ENCODE assay signal across 16 cellular contexts in the genomic region with DNA sequence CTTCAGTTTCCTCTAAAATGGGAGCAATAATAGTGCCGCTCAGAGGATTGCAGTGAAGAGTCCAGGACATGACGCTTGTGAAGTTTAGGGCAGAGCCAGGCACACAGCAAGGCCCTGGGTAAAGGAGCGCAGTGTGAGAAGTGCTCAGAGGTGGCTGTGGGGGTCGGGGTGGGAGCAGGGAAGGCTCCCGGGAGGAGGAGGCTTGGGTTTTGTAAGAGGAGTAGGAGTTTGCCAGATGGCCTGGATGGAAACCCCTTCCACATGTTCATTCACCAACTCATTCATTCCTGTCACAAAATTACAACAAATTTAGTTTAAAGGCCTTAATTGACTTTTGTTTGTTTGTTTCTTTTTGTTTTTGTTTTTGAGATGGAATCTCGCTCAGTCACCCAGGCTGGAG. TPM values are rescaled to one million over a fixed set of nuclear protein-coding genes. Genes with fewer than 3 reads are reported as not detected.
DNase-seq lines count a peak whose midpoint lies in the region; ATAC-seq and TF ChIP-seq lines count a peak whose summit lies in the region.
"Had no signal": no experiment of that assay in that cellular context is flagged by ENCODE, and none has a peak within 500 bp of the region (broad histone marks: within the 10 kb centered on the region; RNA-seq: fewer than 3 reads in every experiment).

No MANE protein-coding gene starts in this region.

- H3K4me2 ChIP-seq in PC-3 (ENCODE audit: low read length): peak overlapping the region; percentile 71

- WGBS in prostate gland: 89% methylated on average over 6 of the region's 6 CpGs

- no peak overlapping the region for H3K9ac ChIP-seq in PC-3 (ENCODE audit: low read length)
- H3K9ac ChIP-seq in iPS-15b (ENCODE audit: low read depth, low read length): no peak overlapping the region

- TF ChIP-seq POLR2A in prostate gland (IDR thresholded peaks at IDR 0.05) (no peak), vagina (IDR thresholded peaks at IDR 0.05) (no peak)

- intact Hi-C loops in PC-3 (cut with micrococcal nuclease): loop anchor here (5.0 to 10.0 kb wide), 2 partner anchors 211 to 538 kb away; no protein-coding TSS in a partner anchor
- intact Hi-C loops in prostate gland (cut with DNase I): no loop called here
- intact Hi-C loops in vagina (cut with DNase I): no loop called here

- CTCF ChIA-PET in PC-3 (lab: Charles Lee): no interaction called here

- H2AFZ ChIP-seq in PC-3 (ENCODE audit: low read length): peak overlapping the region; percentile 86

- H3K9me3 ChIP-seq in PC-3 (ENCODE audit: low read length): no peaks in the 10 kb centered on the region
- H3K9me3 ChIP-seq in iPS-15b (ENCODE audit: control insufficient read depth, insufficient read depth, low read length): no peaks in the 10 kb centered on the region
- no peaks in the 10 kb centered on the region for H3K9me3 ChIP-seq in prostate gland
- no peaks in the 10 kb centered on the region for H3K9me3 ChIP-seq in vagina
- H3K9me3 ChIP-seq: adrenal gland, stomach, tibial artery had no signal

- H3K27me3 ChIP-seq in H7 (ENCODE audit: control insufficient read depth, insufficient read depth, low read length): no peaks in the 10 kb centered on the region; the same call in 1 of the 2 replicates
- H3K27me3 ChIP-seq in PC-3 (ENCODE audit: low read length): no peaks in the 10 kb centered on the region
- H3K27me3 ChIP-seq in iPS-15b (ENCODE audit: control insufficient read depth, insufficient read depth, low read length): no peaks in the 10 kb centered on the region
- no peaks in the 10 kb centered on the region for H3K27me3 ChIP-seq in prostate gland (replicated peaks; ENCODE audit: insufficient read depth)
- no peaks in the 10 kb centered on the region for H3K27me3 ChIP-seq in vagina
- H3K27me3 ChIP-seq: adrenal gland, brain microvascular endothelial cell had no signal

- H3K36me3 ChIP-seq in H7 (replicated peaks; ENCODE audit: control insufficient read depth, insufficient read depth, low read length): no peaks in the 10 kb centered on the region
- H3K36me3 ChIP-seq in PC-3 (ENCODE audit: low read depth, low read length): no peaks in the 10 kb centered on the region
- no peaks in the 10 kb centered on the region for H3K36me3 ChIP-seq in iPS-15b (ENCODE audit: control insufficient read depth, insufficient read depth, low read length)
- no peaks in the 10 kb centered on the region for H3K36me3 ChIP-seq in prostate gland
- no peaks in the 10 kb centered on the region for H3K36me3 ChIP-seq in vagina
- H3K36me3 ChIP-seq: adrenal gland, brain microvascular endothelial cell, stomach, tibial artery had no signal

- peak; percentile 44 for DNase-seq in H7
- no peak for DNase-seq in PC-3
- no peak for DNase-seq in prostate gland (ENCODE audit: low spot score)
- DNase-seq in vagina (ENCODE audit: extremely low spot score in 2 of 2): no peak
- DNase-seq in epidermal melanocyte (ENCODE audit: insufficient read length, low spot score): no peak
- no peak for DNase-seq in GM19238 (ENCODE audit: insufficient read length, low spot score)
- DNase-seq: NCI-H2081 treated with DMSO at 0.1 percent for 48 hours had no signal

- POLR2A ChIA-PET in PC-3 (lab: Charles Lee; ENCODE audit: unreplicated experiment): no interaction called here

- H3K79me2 ChIP-seq in PC-3 (ENCODE audit: low read length): no peaks in the 10 kb centered on the region

- no peak overlapping the region for H3K4me3 ChIP-seq in H7 (ENCODE audit: insufficient read depth, low read depth, low read length)
- H3K4me3 ChIP-seq in PC-3 (ENCODE audit: low read length): peak overlapping the region; percentile 53
- H3K4me3 ChIP-seq in iPS-15b (ENCODE audit: low read depth, low read length): peak overlapping the region; percentile 13
- no peak overlapping the region for H3K4me3 ChIP-seq in prostate gland
- H3K4me3 ChIP-seq in vagina: no peak overlapping the region
- H3K4me3 ChIP-seq: adrenal gland, stomach, tibial artery had no signal

- H3K9me2 ChIP-seq in PC-3 (replicated peaks; ENCODE audit: low read length): no peaks in the 10 kb centered on the region

- TF ChIP-seq CTCF in PC-3 (conservative IDR thresholded peaks at IDR 0.05; ENCODE audit: low read depth, low read length) (no peak), prostate gland (IDR thresholded peaks at IDR 0.05) (no peak), vagina (IDR thresholded peaks at IDR 0.05) (no peak)

- no peaks in the 10 kb centered on the region for H3F3A ChIP-seq in PC-3 (ENCODE audit: low read length, unreplicated experiment)

- peak; percentile 36; the same call in 1 of the 2 replicates for ATAC-seq in PC-3

- H3K27ac ChIP-seq in PC-3 (ENCODE audit: low read length): no peak overlapping the region
- no peak overlapping the region for H3K27ac ChIP-seq in prostate gland
- no peak overlapping the region for H3K27ac ChIP-seq in vagina
- H3K27ac ChIP-seq: adrenal gland, brain microvascular endothelial cell, epithelial cell of prostate, stomach, tibial artery had no signal

- no peaks in the 10 kb centered on the region for H4K20me1 ChIP-seq in PC-3 (ENCODE audit: low read length)

- no TSS peak for BruUV-seq in PC-3 (replicated peaks; lab: Mats Ljungman, UMichigan)

- H3K4me1 ChIP-seq in PC-3 (ENCODE audit: insufficient read depth, low read length): no peaks in the 10 kb centered on the region
- H3K4me1 ChIP-seq in iPS-15b (ENCODE audit: control insufficient read depth, insufficient read depth, low read length): no peaks in the 10 kb centered on the region
- no peaks in the 10 kb centered on the region for H3K4me1 ChIP-seq in prostate gland (replicated peaks)
- H3K4me1 ChIP-seq in vagina: no peaks in the 10 kb centered on the region
- H3K4me1 ChIP-seq: tibial artery had no signal

RNA-seq across cellular contexts. Expression of gene CRYBB2, which starts 17.0 kb away (rescaled TPM):
- 0.59 TPM in 1 of 2 replicates, not detected in the other for total RNA-seq in H7 (2014; rRNA removed; shearing (Covaris generic))
- not detected in 2 replicates for total RNA-seq in PC-3 (2014; rRNA removed)
- total RNA-seq in prostate gland: 1 to 10 TPM in 1 of 2 donors, not detected in 1; 1.9 TPM
- not detected for total RNA-seq in vagina
- total RNA-seq: activated CD8-positive, alpha-beta T cell treated with anti-CD3 and anti-CD28 coated beads for 36 hours; adrenal gland; neural crest cell; sciatic nerve; stomach had no signal

RNA-seq across cellular contexts. Expression of gene CRYBB3, which starts 36.8 kb away (rescaled TPM):
- total RNA-seq in H7 (2014; rRNA removed; shearing (Covaris generic)): 0.10 TPM in 1 of 2 replicates, not detected in the other
- 1.2 TPM in 1 of 2 replicates, not detected in the other for total RNA-seq in PC-3 (2014; rRNA removed)
- total RNA-seq in prostate gland: under 1 TPM in 1 of 2 donors, not detected in 1; 0.36 TPM
- total RNA-seq in vagina: not detected
- total RNA-seq: activated CD8-positive, alpha-beta T cell treated with anti-CD3 and anti-CD28 coated beads for 36 hours; neural crest cell; sciatic nerve; stomach had no signal

Comparison
In these comparisons a context has a peak if more than half of its experiments do, and no peak if none do; other contexts are left out.
1. H3K4me3 ChIP-seq: peak in PC-3 (single experiment) and iPS-15b (single experiment); none in H7 (single experiment), prostate gland (0 of 2) and vagina (0 of 2).